ENCODE assay signal across 26 cellular contexts in the genomic region with DNA sequence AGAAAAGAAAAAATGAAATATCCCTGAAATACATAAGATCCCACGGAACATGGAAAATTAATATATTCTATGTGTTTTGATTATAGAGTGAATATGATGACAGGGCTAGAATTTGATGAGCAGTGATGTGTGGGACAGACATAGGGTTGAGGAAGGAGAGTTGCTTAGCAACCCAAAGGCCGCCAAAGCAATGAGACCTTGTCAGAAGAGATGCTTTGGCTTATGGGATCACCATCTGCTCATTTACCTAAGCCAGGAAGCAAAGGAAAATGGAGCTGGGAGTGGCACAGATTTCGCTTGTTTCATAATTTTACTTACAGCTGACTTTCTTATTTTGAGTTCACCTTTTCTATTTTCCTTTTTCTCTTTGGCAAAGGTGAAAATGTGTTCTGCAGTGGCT. TPM values are rescaled to one million over a fixed set of nuclear protein-coding genes. Genes with fewer than 3 reads are reported as not detected.
DNase-seq lines count a peak whose midpoint lies in the region; ATAC-seq and TF ChIP-seq lines count a peak whose summit lies in the region.
"Had no signal": no experiment of that assay in that cellular context is flagged by ENCODE, and none has a peak within 500 bp of the region (broad histone marks: within the 10 kb centered on the region; RNA-seq: fewer than 3 reads in every experiment).

No MANE protein-coding gene starts in this region.

- H3K4me3 ChIP-seq in DOHH2 (ENCODE audit: low read length), result peak overlapping the region; percentile 40; the same call in 1 of the 2 replicates
- no peak overlapping the region for H3K4me3 ChIP-seq in lower leg skin (ENCODE audit: low read depth, poor library complexity, severe bottlenecking)
- H3K4me3 ChIP-seq in GM23248, result no peak overlapping the region
- no peak overlapping the region for H3K4me3 ChIP-seq in PC-3 (ENCODE audit: low read length)
- H3K4me3 ChIP-seq: GM12878, GM23338, HAP-1 had no signal

- H3F3A ChIP-seq in DOHH2 (ENCODE audit: control insufficient read depth, insufficient read depth), result no peaks in the 10 kb centered on the region; the same call in 1 of the 2 replicates
- peaks cover 17% of the 10 kb centered on the region for H3F3A ChIP-seq in GM23248 (ENCODE audit: insufficient read depth)
- H3F3A ChIP-seq in PC-3 (ENCODE audit: low read length, unreplicated experiment), result no peaks in the 10 kb centered on the region

- H3K9me2 ChIP-seq in DOHH2 (replicated peaks; ENCODE audit: control insufficient read depth, low read length), result no peaks in the 10 kb centered on the region
- no peaks in the 10 kb centered on the region for H3K9me2 ChIP-seq in GM23248 (ENCODE audit: insufficient read depth)
- no peaks in the 10 kb centered on the region for H3K9me2 ChIP-seq in PC-3 (replicated peaks; ENCODE audit: low read length)

- no TSS peak for BruUV-seq in PC-3 (replicated peaks; lab: Mats Ljungman, UMichigan)

- no peaks in the 10 kb centered on the region for H3K79me2 ChIP-seq in DOHH2 (ENCODE audit: control insufficient read depth, low read length)
- no peaks in the 10 kb centered on the region for H3K79me2 ChIP-seq in GM23248 (ENCODE audit: insufficient read depth)
- no peaks in the 10 kb centered on the region for H3K79me2 ChIP-seq in PC-3 (ENCODE audit: low read length)

- in situ Hi-C loops in GM23248 (cut with MboI), result no loop called here

- H3K4me1 ChIP-seq in DOHH2 (ENCODE audit: control insufficient read depth, low read length) (peaks cover 43% of the 10 kb centered on the region), GM23248 (ENCODE audit: insufficient read depth) (peaks cover 32% of the 10 kb centered on the region), PC-3 (ENCODE audit: insufficient read depth, low read length) (peaks cover 8% of the 10 kb centered on the region; the same call in 1 of the 2 replicates)
- H3K4me1 ChIP-seq: HAP-1 had no signal

- peak; percentile 28 for ATAC-seq in left colon
- ATAC-seq in PC-3, result no peak
- ATAC-seq: CD8-positive, alpha-beta T cell; GM23338 had no signal

- no peak overlapping the region for H2AFZ ChIP-seq in GM23248
- H2AFZ ChIP-seq in PC-3 (ENCODE audit: low read length), result no peak overlapping the region
- H2AFZ ChIP-seq: GM23338 had no signal

- no peak for TF ChIP-seq POLR2A in lower leg skin (IDR thresholded peaks at IDR 0.05)

- H3K4me2 ChIP-seq in DOHH2 (ENCODE audit: low read length) (peak overlapping the region; percentile 59), GM23248 (ENCODE audit: unreplicated experiment) (no peak overlapping the region), PC-3 (ENCODE audit: low read length) (no peak overlapping the region)
- H3K4me2 ChIP-seq: GM23338 had no signal

- H3K27me3 ChIP-seq in DOHH2 (ENCODE audit: control insufficient read depth, low read length) (no peaks in the 10 kb centered on the region), GM23248 (replicated peaks; ENCODE audit: insufficient read depth) (no peaks in the 10 kb centered on the region), PC-3 (ENCODE audit: low read length) (no peaks in the 10 kb centered on the region)

- H3K9me3 ChIP-seq in DOHH2 (ENCODE audit: control insufficient read depth, insufficient read depth, low read length), result no peaks in the 10 kb centered on the region
- no peaks in the 10 kb centered on the region for H3K9me3 ChIP-seq in GM23248 (ENCODE audit: low read depth)
- no peaks in the 10 kb centered on the region for H3K9me3 ChIP-seq in PC-3 (ENCODE audit: low read length)
- H3K9me3 ChIP-seq: HAP-1 had no signal

- POLR2A ChIA-PET in PC-3 (lab: Charles Lee; ENCODE audit: unreplicated experiment), result no interaction called here

- H3K36me3 ChIP-seq in DOHH2 (ENCODE audit: control insufficient read depth, low read length) (no peaks in the 10 kb centered on the region), GM23248 (ENCODE audit: low read depth) (no peaks in the 10 kb centered on the region), PC-3 (ENCODE audit: low read depth, low read length) (no peaks in the 10 kb centered on the region)
- H3K36me3 ChIP-seq: HAP-1 had no signal

- H3K27ac ChIP-seq in DOHH2 (ENCODE audit: low read depth, low read length), result no peak overlapping the region; the same call in 1 of the 2 replicates
- no peak overlapping the region for H3K27ac ChIP-seq in GM23248
- no peak overlapping the region for H3K27ac ChIP-seq in PC-3 (ENCODE audit: low read length)
- H3K27ac ChIP-seq: HL-60 had no signal

- intact Hi-C loops in left colon (cut with DNase I, micrococcal nuclease) (no loop called here), lower leg skin (cut with DNase I; ENCODE audit: low total_unique reads) (no loop called here), PC-3 (cut with micrococcal nuclease) (no loop called here)

- no peak overlapping the region for H3K9ac ChIP-seq in GM23248
- H3K9ac ChIP-seq in PC-3 (ENCODE audit: low read length), result no peak overlapping the region

- CTCF ChIA-PET in PC-3 (lab: Charles Lee), result no interaction called here

- peak; percentile 36 for DNase-seq in NCI-H1694 (lab: John Stamatoyannopoulos, UW)
- peak; percentile 86 for DNase-seq in NCI-H82 (lab: John Stamatoyannopoulos, UW)
- no peak for DNase-seq in left colon
- no peak for DNase-seq in lower leg skin (ENCODE audit: low spot score in 2 of 2)
- DNase-seq in GM23248, result no peak
- DNase-seq in PC-3, result no peak
- DNase-seq in stimulated activated naive CD4-positive, alpha-beta T cell treated with Interleukin-2 at 50 U/mL for 16 hours (lab: John Stamatoyannopoulos, UW), result no peak
- DNase-seq: ACHN; CD8-positive, alpha-beta T cell; DMS79; KBM-7; MM.1S; NCI-H1092 treated with DMSO at 0.1 percent for 48 hours; NCI-H1436 treated with DMSO at 0.1 percent for 48 hours; NCI-H2029 treated with DMSO at 0.1 percent for 48 hours; NCI-H226; NCI-H526 treated with DMSO at 0.1 percent for 48 hours; SHP77; SW 1271; T-helper 2 cell had no signal

- no peak for TF ChIP-seq CTCF in DOHH2 (IDR thresholded peaks at IDR 0.05; ENCODE audit: low read depth, low read length, poor library complexity, severe bottlenecking)
- no peak for TF ChIP-seq CTCF in lower leg skin (IDR thresholded peaks at IDR 0.05)
- no peak for TF ChIP-seq CTCF in PC-3 (conservative IDR thresholded peaks at IDR 0.05; ENCODE audit: low read depth, low read length)

- 77 to 86% methylated on average over 3 of the region's 3 CpGs for WGBS in lower leg skin, 2 donors
- 43% methylated on average over 3 of the region's 3 CpGs for WGBS in GM23248 (ENCODE audit: low coverage in 1 of 2, low lambda C conversion rate in 2 of 2, missing lambda C conversion rate in 2 of 2), 2 experiments

- H4K20me1 ChIP-seq in DOHH2 (ENCODE audit: control insufficient read depth, insufficient read depth, low read depth, low read length) (no peaks in the 10 kb centered on the region), GM23248 (ENCODE audit: insufficient read depth) (no peaks in the 10 kb centered on the region), PC-3 (ENCODE audit: low read length) (no peaks in the 10 kb centered on the region)

RNA-seq across cellular contexts. Expression of a gene that starts 20.9 kb away (rescaled TPM):
- total RNA-seq in left colon, result 1 to 10 TPM; 6.7 to 9.1 TPM
- total RNA-seq in lower leg skin, result under 1 TPM in 1 of 4 donors, not detected in 3; 0.62 TPM
- 49.7 and 69.6 TPM in 2 replicates for total RNA-seq in GM23248 (2014; rRNA removed; shearing (Covaris generic))
- polyA plus RNA-seq in GM23248 (2016; fragmentation: Nextera tagmentation; extraction: Ambion mirVana), result 77.6 and 78.4 TPM in 2 replicates
- total RNA-seq in PC-3 (2014; rRNA removed), result 7.8 and 11.2 TPM in 2 replicates
- total RNA-seq: CD8-positive, alpha-beta T cell; HT-29 had no signal

Comparison
In these comparisons a context has a peak if more than half of its experiments do, and no peak if none do; other contexts are left out.
1. DNase-seq: peak in NCI-H1694 (single experiment) and NCI-H82 (single experiment); none in left colon (0 of 2), lower leg skin (0 of 2), GM23248 (single experiment), PC-3 (single experiment) and stimulated activated naive CD4-positive, alpha-beta T cell treated with Interleukin-2 at 50 U/mL for 16 hours (single experiment).